In genomic region chr19:18507021-18507726, GRCh38 we compare ENCODE assay signal across 8 cellular contexts. TPM values are rescaled to one million over a fixed set of nuclear protein-coding genes. Genes with fewer than 3 reads are reported as not detected.
DNase-seq lines count a peak whose midpoint lies in the region; ATAC-seq and TF ChIP-seq lines count a peak whose summit lies in the region.
"Had no signal": no experiment of that assay in that cellular context is flagged by ENCODE, and none has a peak within 500 bp of the region (broad histone marks: within the 10 kb centered on the region; RNA-seq: fewer than 3 reads in every experiment).

No MANE protein-coding gene starts in this region.

- TF ChIP-seq POLR2A in stomach (IDR thresholded peaks at IDR 0.05) = no peak

- H3K4me3 ChIP-seq in MG63 (no peak overlapping the region), stomach (peak overlapping the region in 1 of 4 donors; percentile 32), Karpas-422 (ENCODE audit: low read length) (no peak overlapping the region)

- H3K4me3 Mint-ChIP-seq in activated naive CD4-positive, alpha-beta T cell treated with anti-CD3 and anti-CD28 coated beads, Interleukin-2, amount 50 U/mL, for 24 hours = peak overlapping the region; percentile 55

- intact Hi-C loops in left ventricle myocardium superior (cut with micrococcal nuclease) (no loop called here), stomach (cut with DNase I; ENCODE audit: low total_unique reads) (no loop called here)

- no peaks in the 10 kb centered on the region for H3K9me3 Mint-ChIP-seq in activated naive CD4-positive, alpha-beta T cell treated with anti-CD3 and anti-CD28 coated beads, Interleukin-2, amount 50 U/mL, for 24 hours

- peaks cover 13% of the 10 kb centered on the region for H3K36me3 ChIP-seq in MG63
- no peaks in the 10 kb centered on the region for H3K36me3 ChIP-seq in stomach
- no peaks in the 10 kb centered on the region for H3K36me3 ChIP-seq in Karpas-422 (ENCODE audit: insufficient read depth, low read length)

- no peak overlapping the region for H2AFZ ChIP-seq in Karpas-422 (ENCODE audit: low read length)

- no peaks in the 10 kb centered on the region for H3K36me3 Mint-ChIP-seq in activated naive CD4-positive, alpha-beta T cell treated with anti-CD3 and anti-CD28 coated beads, Interleukin-2, amount 50 U/mL, for 24 hours

- H3K9me2 ChIP-seq in Karpas-422 (replicated peaks; ENCODE audit: insufficient read depth, low read length) = no peaks in the 10 kb centered on the region

- H3K9me3 ChIP-seq in MG63 = no peaks in the 10 kb centered on the region
- H3K9me3 ChIP-seq in stomach = no peaks in the 10 kb centered on the region
- H3K9me3 ChIP-seq in Karpas-422 (ENCODE audit: low read length) = no peaks in the 10 kb centered on the region

- peaks cover 95% of the 10 kb centered on the region for H3K79me2 ChIP-seq in Karpas-422 (ENCODE audit: low read length)

- DNase-seq in MG63 (peak; percentile 43), left ventricle myocardium superior (peak; percentile 78), stomach (peak; percentile 74), Karpas-422 (no peak)
- DNase-seq: NCI-H1105 had no signal

- ATAC-seq in left ventricle myocardium superior (peak; percentile 81), HG02642 (IDR thresholded peaks at IDR 0.05; ENCODE audit: poor library complexity, unreplicated experiment) (no peak), HG02870 (IDR thresholded peaks at IDR 0.05; ENCODE audit: unreplicated experiment) (no peak)

- H3K27me3 Mint-ChIP-seq in activated naive CD4-positive, alpha-beta T cell treated with anti-CD3 and anti-CD28 coated beads, Interleukin-2, amount 50 U/mL, for 24 hours = no peaks in the 10 kb centered on the region

- H3K27me3 ChIP-seq in MG63 (no peaks in the 10 kb centered on the region), stomach (no peaks in the 10 kb centered on the region), Karpas-422 (ENCODE audit: low read length) (no peaks in the 10 kb centered on the region)

- WGBS in stomach, 5 donors = 21 to 51% (median 44%) methylated on average over 4 to 9 of the region's 9 CpGs

- H3K4me2 ChIP-seq in Karpas-422 (ENCODE audit: low read depth, low read length, poor library complexity, severe bottlenecking) = no peak overlapping the region

- H3K9ac ChIP-seq in Karpas-422 (ENCODE audit: low read length) = no peak overlapping the region

- H3K27ac ChIP-seq in stomach = peak overlapping the region in 4 of 5 donors; percentile 54 to 75 (median 64)
- no peak overlapping the region for H3K27ac ChIP-seq in Karpas-422 (ENCODE audit: low read length)

- H3K27ac Mint-ChIP-seq in activated naive CD4-positive, alpha-beta T cell treated with anti-CD3 and anti-CD28 coated beads, Interleukin-2, amount 50 U/mL, for 24 hours = peak overlapping the region; percentile 32

- TF ChIP-seq EP300 in stomach (IDR thresholded peaks at IDR 0.05) = no peak

- TF ChIP-seq CTCF in stomach (IDR thresholded peaks at IDR 0.05) = no peak

- H3K4me1 Mint-ChIP-seq in activated naive CD4-positive, alpha-beta T cell treated with anti-CD3 and anti-CD28 coated beads, Interleukin-2, amount 50 U/mL, for 24 hours = peaks cover 54% of the 10 kb centered on the region

- peaks cover 69 to 97% (median 88%) of the 10 kb centered on the region in 4 donors for H3K4me1 ChIP-seq in stomach
- H3K4me1 ChIP-seq in Karpas-422 (ENCODE audit: low read length) = peaks cover 40% of the 10 kb centered on the region

- peaks cover 46% of the 10 kb centered on the region for H4K20me1 ChIP-seq in Karpas-422 (ENCODE audit: insufficient read depth, low read depth, low read length)

RNA-seq across cellular contexts. Expression of gene ELL, which starts 14.7 kb away (rescaled TPM):
- total RNA-seq in MG63 (2014; rRNA removed; shearing (Covaris generic); ENCODE audit: low replicate concordance) = 12.2 and 22.1 TPM in 2 replicates
- total RNA-seq in left ventricle myocardium superior (9.3 TPM), stomach (10 to 100 TPM in 3 of 5 donors, 1 to 10 TPM in 2; 8.0 to 88.7 (median 13.5) TPM)
- 10 to 100 TPM in 1 of 3 donors, 1 to 10 TPM in 2; 4.1 to 12.7 (median 8.1) TPM for polyA plus RNA-seq in stomach
- total RNA-seq in Karpas-422 (2014; rRNA removed; shearing (Covaris generic); ENCODE audit: low replicate concordance) = 10.9 and 14.8 TPM in 2 replicates

RNA-seq across cellular contexts. Expression of gene FKBP8, which starts 36.2 kb away (rescaled TPM):
- 291 and 381 TPM in 2 replicates for total RNA-seq in MG63 (2014; rRNA removed; shearing (Covaris generic); ENCODE audit: low replicate concordance)
- total RNA-seq in left ventricle myocardium superior (181 TPM), stomach (100 to 1,000 TPM in 4 of 5 donors, 10 to 100 TPM in 1; 87.8 to 819 (median 197) TPM)
- polyA plus RNA-seq in stomach = 100 to 1,000 TPM; 157 to 254 (median 249) TPM
- 92.6 and 255 TPM in 2 replicates for total RNA-seq in Karpas-422 (2014; rRNA removed; shearing (Covaris generic); ENCODE audit: low replicate concordance)

RNA-seq across cellular contexts. Expression of gene KXD1, which starts 50.5 kb away (rescaled TPM):
- total RNA-seq in MG63 (2014; rRNA removed; shearing (Covaris generic); ENCODE audit: low replicate concordance) = 140 and 145 TPM in 2 replicates
- total RNA-seq in left ventricle myocardium superior = 43.9 TPM
- 100 to 1,000 TPM in 2 of 5 donors, 10 to 100 TPM in 3; 30.8 to 513 (median 55.4) TPM for total RNA-seq in stomach
- 100 to 1,000 TPM in 1 of 3 donors, 10 to 100 TPM in 2; 71.0 to 131 (median 84.5) TPM for polyA plus RNA-seq in stomach
- total RNA-seq in Karpas-422 (2014; rRNA removed; shearing (Covaris generic); ENCODE audit: low replicate concordance) = 103 and 128 TPM in 2 replicates
